In genomic region chr4:4641661-4642180, GRCh38 we compare ENCODE assay signal across 1 cellular context.
TF ChIP-seq lines count a peak whose summit lies in the region.

No MANE protein-coding gene starts in this region.

TF ChIP-seq in H1, 55 proteins besides CTCF, POLR2A, EP300 and RAD21:
- no peak for TF ChIP-seq CREB1 (IDR thresholded peaks at IDR 0.05)
- TF ChIP-seq TAF1 (IDR thresholded peaks at IDR 0.05; ENCODE audit: low read depth, low read length) = 0 out of 2 replicates have a peak, but pooled peaks have one; percentile 17
